Comparison of ENCODE assay signal across 8 cellular contexts in genomic region chr1:34984435-34985062, GRCh38. TPM values are rescaled to one million over a fixed set of nuclear protein-coding genes. Genes with fewer than 3 reads are reported as not detected.
DNase-seq lines count a peak whose midpoint lies in the region; ATAC-seq, FAIRE-seq and TF ChIP-seq lines count a peak whose summit lies in the region.

No MANE protein-coding gene starts in this region.

- intact Hi-C loops in gastrocnemius medialis (cut with DNase I; ENCODE audit: low total_unique reads): no loop called here

- H3K4me3 ChIP-seq in NB4 (ENCODE audit: low read depth, low read length) (peak overlapping the region; percentile 66), astrocyte (ENCODE audit: insufficient read depth, low read depth, low read length) (peak overlapping the region; percentile 87), iPS-18a (ENCODE audit: low read length) (peak overlapping the region; percentile 66), gastrocnemius medialis (peak overlapping the region; percentile 65 to 79 (median 70))

- H3K9ac ChIP-seq in astrocyte (ENCODE audit: low read length) (peak overlapping the region; percentile 89), iPS-18a (ENCODE audit: low read length) (peak overlapping the region; percentile 71)

- H3K27ac Mint-ChIP-seq in astrocyte (ENCODE audit: unreplicated experiment): peak overlapping the region; percentile 99

- H3K4me1 ChIP-seq in astrocyte (ENCODE audit: insufficient read depth, low read length) (peaks cover 12% of the 10 kb centered on the region), iPS-18a (ENCODE audit: control insufficient read depth, low read depth, low read length) (peaks cover 5% of the 10 kb centered on the region), gastrocnemius medialis (peaks cover 3 to 15% of the 10 kb centered on the region in 2 donors)

- H3K27me3 Mint-ChIP-seq in astrocyte (ENCODE audit: low read depth, unreplicated experiment): no peaks in the 10 kb centered on the region

- H4K20me1 ChIP-seq in astrocyte (ENCODE audit: insufficient read depth, low read length): peaks cover 7% of the 10 kb centered on the region

- no peak for TF ChIP-seq POLR2A in NB4 (IDR thresholded peaks at IDR 0.05; ENCODE audit: extremely low read depth, insufficient read length)
- TF ChIP-seq POLR2A in gastrocnemius medialis (IDR thresholded peaks at IDR 0.05): no peak

- H3K9me3 ChIP-seq in astrocyte (ENCODE audit: insufficient read depth, low read depth, low read length): no peaks in the 10 kb centered on the region
- no peaks in the 10 kb centered on the region for H3K9me3 ChIP-seq in iPS-18a (ENCODE audit: control insufficient read depth, low read depth, low read length)
- no peaks in the 10 kb centered on the region for H3K9me3 ChIP-seq in gastrocnemius medialis

- peak overlapping the region; percentile 92 for H3K27ac ChIP-seq in astrocyte (ENCODE audit: low read depth, low read length)
- no peak overlapping the region for H3K27ac ChIP-seq in iPS-18a (ENCODE audit: low read length)
- H3K27ac ChIP-seq in gastrocnemius medialis: peak overlapping the region; percentile 73 to 81 (median 78)

- H3K36me3 ChIP-seq in astrocyte (ENCODE audit: insufficient read depth, low read length): peaks cover 13% of the 10 kb centered on the region
- H3K36me3 ChIP-seq in iPS-18a (ENCODE audit: control insufficient read depth, low read depth, low read length): no peaks in the 10 kb centered on the region
- peaks cover 0 to 4% of the 10 kb centered on the region in 2 donors for H3K36me3 ChIP-seq in gastrocnemius medialis

- no peaks in the 10 kb centered on the region for H3K9me3 Mint-ChIP-seq in astrocyte (ENCODE audit: unreplicated experiment)

- peak; percentile 60 for DNase-seq in D341Med (ENCODE audit: low spot score)
- DNase-seq in NB4 (ENCODE audit: low read depth): peak; percentile 51
- peak; percentile 32 for DNase-seq in astrocyte (ENCODE audit: low read depth)
- DNase-seq in gastrocnemius medialis: peak; percentile 3 to 27
- DNase-seq in NCI-H1105 treated with DMSO at 0.1 percent for 48 hours (lab: John Stamatoyannopoulos, UW): no peak
- no peak for DNase-seq in NCI-H2196 (lab: John Stamatoyannopoulos, UW; ENCODE audit: unreplicated experiment)

- peak overlapping the region; percentile 95 for H2AFZ ChIP-seq in astrocyte (ENCODE audit: low read depth, low read length)

- TF ChIP-seq CTCF in NB4 (IDR thresholded peaks at IDR 0.05; ENCODE audit: low read depth, low read length) (no peak), astrocyte (IDR thresholded peaks at IDR 0.05; ENCODE audit: insufficient read depth, low read depth, low read length) (no peak), gastrocnemius medialis (IDR thresholded peaks at IDR 0.05 in 4 of 5, conservative IDR thresholded peaks at IDR 0.05 in 1 of 5) (no peak)

- in situ Hi-C loops in gastrocnemius medialis (cut with MboI; ENCODE audit: low sequenced_read_pairs in 4 of 4): no loop called here

- no peak for FAIRE-seq in astrocyte (lab: Jason Lieb, UNC)

- H3K79me2 ChIP-seq in astrocyte (ENCODE audit: insufficient read depth, low read length): peaks cover 35% of the 10 kb centered on the region

- H3K4me3 Mint-ChIP-seq in astrocyte (ENCODE audit: unreplicated experiment): peak overlapping the region; percentile 97

- ATAC-seq in GM21515 (IDR thresholded peaks at IDR 0.05; ENCODE audit: unreplicated experiment) (peak; percentile 9), gastrocnemius medialis (peak; percentile 46 to 57)

- peak overlapping the region; percentile 99 for H3K4me2 ChIP-seq in astrocyte (ENCODE audit: low read length)

- H3K27me3 ChIP-seq in astrocyte (ENCODE audit: insufficient read depth, low read length): no peaks in the 10 kb centered on the region
- H3K27me3 ChIP-seq in iPS-18a (ENCODE audit: control insufficient read depth, insufficient read depth, low read length): no peaks in the 10 kb centered on the region
- H3K27me3 ChIP-seq in gastrocnemius medialis: no peaks in the 10 kb centered on the region

- peaks cover 3% of the 10 kb centered on the region for H3K36me3 Mint-ChIP-seq in astrocyte (ENCODE audit: low read depth, unreplicated experiment)

- H3K4me1 Mint-ChIP-seq in astrocyte (ENCODE audit: low read depth, unreplicated experiment): peaks cover 15% of the 10 kb centered on the region

RNA-seq across cellular contexts. Expression of gene TMEM35B, which starts 0.6 kb away (rescaled TPM):
- total RNA-seq in astrocyte (15.6 and 17.0 TPM in 2 replicates), gastrocnemius medialis (10 to 100 TPM in 1 of 4 donors, 1 to 10 TPM in 3; 4.7 to 10.9 (median 7.1) TPM)

RNA-seq across cellular contexts. Expression of gene ZMYM6, which starts 47.2 kb away (rescaled TPM):
- total RNA-seq in astrocyte (18.5 and 20.5 TPM in 2 replicates), gastrocnemius medialis (1 to 10 TPM; 2.9 to 7.3 (median 4.2) TPM)

RNA-seq across cellular contexts. Expression of gene DLGAP3, which starts 55.1 kb away (rescaled TPM):
- 1.6 and 2.7 TPM in 2 replicates for total RNA-seq in astrocyte
- under 1 TPM in 1 of 4 donors, not detected in 3; 0.15 TPM for total RNA-seq in gastrocnemius medialis

Comparison
In these comparisons a context has a peak if more than half of its experiments do, and no peak if none do; other contexts are left out.
1. DNase-seq: peak in D341Med (single experiment), NB4 (single experiment), astrocyte (single experiment) and gastrocnemius medialis (2 of 2); none in NCI-H1105 treated with DMSO at 0.1 percent for 48 hours (single experiment) and NCI-H2196 (single experiment).
2. Peak in every context shown above with its lines, with median percentiles within 50 percentile points of each other: H3K4me3 ChIP-seq.